ENCODE assay signal across 26 cellular contexts in genomic region chrX:53260836-53261235, GRCh38.
"Had no signal": no experiment of that assay in that cellular context is flagged by ENCODE, and none has a peak within 500 bp of the region (broad histone marks: within the 10 kb centered on the region; RNA-seq: fewer than 3 reads in every experiment).

No MANE protein-coding gene starts in this region.

- H3K27ac ChIP-seq: coronary artery, esophagus muscularis mucosa, foreskin keratinocyte, gastroesophageal sphincter, heart right ventricle, left lung, neural progenitor cell, parathyroid adenoma, prostate gland, skin epidermis, stomach, testis, tibial artery had no signal

- H2AFZ ChIP-seq: neural progenitor cell, parathyroid adenoma had no signal

- H3K4me3 ChIP-seq: coronary artery, esophagus muscularis mucosa, gastroesophageal sphincter, heart right ventricle, left lung, mucosa of descending colon, neural progenitor cell, prostate gland, skin epidermis, stomach, testis, tibial artery had no signal

- H3K9ac ChIP-seq: neural progenitor cell, parathyroid adenoma had no signal

- H3K27me3 ChIP-seq: esophagus muscularis mucosa, foreskin keratinocyte, gastroesophageal sphincter, neural progenitor cell, testis, tibial artery had no signal

- H3K9me3 ChIP-seq: esophagus muscularis mucosa, gastroesophageal sphincter, heart right ventricle, left lung, mucosa of descending colon, prostate gland, stomach, testis, tibial artery had no signal

- H3K79me2 ChIP-seq: parathyroid adenoma had no signal

- DNase-seq: dermis blood vessel endothelial cell; effector memory CD4-positive, alpha-beta T cell; foreskin keratinocyte; heart right ventricle; left cardiac atrium; left lung; mesenchymal stem cell; mucosa of descending colon; naive B cell; right cardiac atrium; stimulated activated CD4-positive, alpha-beta T cell treated with anti-CD3 and anti-CD28 coated beads, Interleukin-1b, Interleukin-23, amount 100 ng/mL, for 48 hours; stimulated activated CD4-positive, alpha-beta T cell treated with anti-CD3 and anti-CD28 coated beads, Interleukin-4, amount 100 ng/mL, for 1 hour; stimulated activated naive CD4-positive, alpha-beta T cell treated with Interleukin-2 at 50 U/mL for 16 hours; stomach; testis; tibial artery had no signal

- H3K36me3 ChIP-seq: esophagus muscularis mucosa, gastroesophageal sphincter, heart right ventricle, left lung, neural progenitor cell, prostate gland, stomach, tibial artery had no signal

- H3K4me2 ChIP-seq: neural progenitor cell had no signal

- H3K4me1 ChIP-seq: esophagus muscularis mucosa, gastroesophageal sphincter, parathyroid adenoma, prostate gland, testis had no signal

- FAIRE-seq: islet of Langerhans had no signal

- ATAC-seq: foreskin keratinocyte; gastroesophageal sphincter; heart right ventricle; left cardiac atrium; left lung; mucosa of descending colon; natural killer cell treated with Interleukin-12 subunit alpha and Interleukin-12 subunit beta and Interleukin-15 and Interleukin-18, amount 100 ng/mL, for 72 hours; right cardiac atrium; stimulated activated effector memory CD8-positive, alpha-beta T cell treated with anti-CD3 and anti-CD28 coated beads, Interleukin-12 subunit alpha, Interleukin-12 subunit beta, amount 100 ng/mL, for 72 hours had no signal
